ENCODE assay signal across 18 cellular contexts in genomic region chr17:77544347-77544746, GRCh38.
DNase-seq lines count a peak whose midpoint lies in the region; ATAC-seq, FAIRE-seq and TF ChIP-seq lines count a peak whose summit lies in the region.
"Had no signal": no experiment of that assay in that cellular context is flagged by ENCODE, and none has a peak within 500 bp of the region (broad histone marks: within the 10 kb centered on the region; RNA-seq: fewer than 3 reads in every experiment).

No MANE protein-coding gene starts in this region.

- dilution Hi-C loops in endothelial cell of umbilical vein (cut with MboI; ENCODE audit: extremely low pct_ligation_motif_present, low sequenced_read_pairs), result no loop called here

- H2AK5ac ChIP-seq in neuronal stem cell (ENCODE audit: low read depth, low read length), result peak overlapping the region; percentile 91

- H3K9ac ChIP-seq in endothelial cell of umbilical vein (replicated peaks; ENCODE audit: extremely low read depth, insufficient read depth, low read length) (no peak overlapping the region), neuronal stem cell (ENCODE audit: low read depth, low read length, poor library complexity) (peak overlapping the region; percentile 1)
- H3K9ac ChIP-seq: BLaER1 treated with 17β-estradiol and CSF1 and Interleukin-3, amounts not matched to agents 10 nM and 100 nM had no signal

- peak overlapping the region; percentile 79 for H2BK12ac ChIP-seq in neuronal stem cell (ENCODE audit: low read length)

- POLR2A ChIA-PET in RWPE1 (lab: Yijun Ruan, JAX; ENCODE audit: low non-redundant PET), result no interaction called here
- POLR2A ChIA-PET in endothelial cell of umbilical vein (lab: Charles Lee), result no interaction called here

- no peak overlapping the region for H3K4me3 ChIP-seq in endothelial cell of umbilical vein (replicated peaks in 1 of 3; ENCODE audit: insufficient read depth in 1 of 3, low read depth in 1 of 3, low read length in 3 of 3)
- no peak overlapping the region for H3K4me3 ChIP-seq in neuronal stem cell (ENCODE audit: low read length in 2 of 2)
- H3K4me3 ChIP-seq in right lobe of liver, result no peak overlapping the region
- H3K4me3 ChIP-seq: BLaER1 treated with 17β-estradiol and CSF1 and Interleukin-3, amounts not matched to agents 10 nM and 100 nM; GM23338; HAP-1 had no signal

- H3K4me1 ChIP-seq in endothelial cell of umbilical vein (ENCODE audit: control insufficient read depth, extremely low read depth, insufficient read depth, low read length), result no peaks in the 10 kb centered on the region
- peaks cover 29 to 33% of the 10 kb centered on the region in 2 donors for H3K4me1 ChIP-seq in neuronal stem cell (ENCODE audit: control insufficient read depth in 2 of 2, insufficient read depth in 1 of 2, low read depth in 1 of 2, low read length in 2 of 2)
- H3K4me1 ChIP-seq in right lobe of liver, result no peaks in the 10 kb centered on the region

- no peak overlapping the region for H2BK5ac ChIP-seq in neuronal stem cell (ENCODE audit: low read length)

- H3K9me1 ChIP-seq in endothelial cell of umbilical vein (replicated peaks; ENCODE audit: control insufficient read depth, extremely low read depth, insufficient read depth, low read length), result no peaks in the 10 kb centered on the region

- H3K4ac ChIP-seq in neuronal stem cell (ENCODE audit: low read length), result no peak overlapping the region

- H4K20me1 ChIP-seq in endothelial cell of umbilical vein (replicated peaks; ENCODE audit: control insufficient read depth, extremely low read depth, insufficient read depth, low read length), result no peaks in the 10 kb centered on the region

- TF ChIP-seq POLR2A in endothelial cell of umbilical vein (IDR thresholded peaks at IDR 0.05; ENCODE audit: low read depth, low read length), result no peak
- TF ChIP-seq POLR2A in right lobe of liver (IDR thresholded peaks at IDR 0.05), result no peak

- intact Hi-C loops in endothelial cell of umbilical vein (cut with micrococcal nuclease), result loop anchor here (5.0 kb wide), 1 partner anchor 198 kb away; no protein-coding TSS in a partner anchor
- intact Hi-C loops in right lobe of liver (cut with DNase I), result no loop called here

- no TSS peak for BruUV-seq in endothelial cell of umbilical vein (replicated peaks; lab: Mats Ljungman, UMichigan)

- CTCF ChIA-PET in RWPE1 (lab: Yijun Ruan, JAX), result interaction anchor here (0.6 to 4.1 kb wide), 3 partner anchors 184 to 470 kb away, joined by 3 to 40 read pairs (median 3); no protein-coding TSS in a partner anchor
- CTCF ChIA-PET in endothelial cell of umbilical vein (lab: Charles Lee), result interaction anchor here (1.2 to 4.2 kb wide), 4 partner anchors 9 to 475 kb away, joined by 6 to 98 read pairs (median 8); no protein-coding TSS in a partner anchor

- DNase-seq in ELF-1 (ENCODE audit: low read depth, low spot score) (peak; percentile 38), RWPE1 (ENCODE audit: low spot score) (no peak), endothelial cell of umbilical vein (ENCODE audit: low read depth, low spot score) (no peak), neuronal stem cell (ENCODE audit: low spot score) (no peak), NCI-H2081 (lab: John Stamatoyannopoulos, UW) (no peak), right lobe of liver (no peak)
- DNase-seq: 8988T; Calu3; CD4-positive, CD25-positive, alpha-beta regulatory T cell; DMS 273 treated with DMSO at 0.1 percent for 48 hours; HFFc6; IMR-90; KG1 had no signal

- H2BK15ac ChIP-seq in neuronal stem cell (ENCODE audit: low read length), result peak overlapping the region; percentile 68

- ATAC-seq in right lobe of liver, result no peak
- ATAC-seq in HG03175 (IDR thresholded peaks at IDR 0.05; ENCODE audit: unreplicated experiment), result no peak
- ATAC-seq: GM23338 had no signal

- no peak overlapping the region for H2BK120ac ChIP-seq in neuronal stem cell (ENCODE audit: low read depth, low read length)

- H2AFZ ChIP-seq in endothelial cell of umbilical vein (ENCODE audit: low read depth, low read length) (no peak overlapping the region), neuronal stem cell (ENCODE audit: low read length) (peak overlapping the region; percentile 47)
- H2AFZ ChIP-seq: GM23338 had no signal

- H3K9me3 ChIP-seq in endothelial cell of umbilical vein (replicated peaks; ENCODE audit: control insufficient read depth, insufficient read depth, low read length) (no peaks in the 10 kb centered on the region), neuronal stem cell (replicated peaks in 1 of 2; ENCODE audit: control insufficient read depth in 2 of 2, insufficient read depth in 1 of 2, low read depth in 1 of 2, low read length in 2 of 2) (peaks cover 0 to 6% of the 10 kb centered on the region in 2 donors), right lobe of liver (no peaks in the 10 kb centered on the region)
- H3K9me3 ChIP-seq: HAP-1 had no signal

- H3K23ac ChIP-seq in neuronal stem cell (ENCODE audit: low read depth, low read length, poor library complexity), result no peak overlapping the region

- FAIRE-seq in endothelial cell of umbilical vein (lab: Jason Lieb, UNC), result no peak
- FAIRE-seq: GM12891 had no signal

- H4K8ac ChIP-seq in neuronal stem cell (ENCODE audit: low read depth, low read length), result no peak overlapping the region

- H3K14ac ChIP-seq in neuronal stem cell (ENCODE audit: low read length), result no peak overlapping the region

- H3K18ac ChIP-seq in neuronal stem cell (ENCODE audit: low read length), result peak overlapping the region; percentile 90

- H4K91ac ChIP-seq in neuronal stem cell (ENCODE audit: low read depth, low read length, poor library complexity), result no peak overlapping the region

- no CpG with 5 or more reads among the region's 8 CpGs for WGBS in neuronal stem cell (ENCODE audit: extremely low coverage in 2 of 2, insufficient read length in 2 of 2, insufficient replicate concordance in 1 of 2), 2 donors
- WGBS in right lobe of liver (ENCODE audit: insufficient coverage, low coverage, low lambda C conversion rate, missing lambda C conversion rate), result no CpG with 5 or more reads among the region's 8 CpGs

- H3K4me2 ChIP-seq in endothelial cell of umbilical vein (ENCODE audit: insufficient read depth, low read length), result no peak overlapping the region
- H3K4me2 ChIP-seq in neuronal stem cell (ENCODE audit: insufficient read depth, low read length, poor library complexity, severe bottlenecking), result no peak overlapping the region
- H3K4me2 ChIP-seq: GM23338 had no signal

- TF ChIP-seq CTCF in RWPE1 (conservative IDR thresholded peaks at IDR 0.05; ENCODE audit: low read depth), result no peak
- no peak for TF ChIP-seq CTCF in endothelial cell of umbilical vein (IDR thresholded peaks at IDR 0.05; ENCODE audit: extremely low read depth in 1 of 2, insufficient read depth in 1 of 2, low read depth in 1 of 2, low read length in 2 of 2)
- no peak for TF ChIP-seq CTCF in right lobe of liver (IDR thresholded peaks at IDR 0.05)

- peak overlapping the region; percentile 20; the same call in 1 of the 2 replicates for H3K27ac ChIP-seq in RWPE1
- no peak overlapping the region for H3K27ac ChIP-seq in endothelial cell of umbilical vein (ENCODE audit: insufficient read depth, low read depth, low read length)
- H3K27ac ChIP-seq in neuronal stem cell (replicated peaks; ENCODE audit: low read length), result no peak overlapping the region
- H3K27ac ChIP-seq in right lobe of liver, result no peak overlapping the region
- H3K27ac ChIP-seq: BLaER1 treated with 17β-estradiol and CSF1 and Interleukin-3, amounts not matched to agents 10 nM and 100 nM had no signal

- H3K79me2 ChIP-seq in endothelial cell of umbilical vein (ENCODE audit: control insufficient read depth, insufficient read depth, low read length), result no peaks in the 10 kb centered on the region

- H3K27me3 ChIP-seq in endothelial cell of umbilical vein (ENCODE audit: control insufficient read depth in 2 of 2, insufficient read depth in 2 of 2, low read length in 2 of 2) (peaks cover 28 to 29% of the 10 kb centered on the region in 2 experiments), neuronal stem cell (ENCODE audit: control insufficient read depth in 3 of 3, insufficient read depth in 3 of 3, low read depth in 1 of 3, low read length in 3 of 3) (peaks cover 0 to 12% (median 0%) of the 10 kb centered on the region in 3 experiments), right lobe of liver (peaks cover 0 to 2% of the 10 kb centered on the region in 2 donors)

- no peaks in the 10 kb centered on the region for H3K36me3 ChIP-seq in endothelial cell of umbilical vein (ENCODE audit: control insufficient read depth in 2 of 2, extremely low read depth in 1 of 2, insufficient read depth in 2 of 2, low read length in 2 of 2)
- no peaks in the 10 kb centered on the region for H3K36me3 ChIP-seq in neuronal stem cell (replicated peaks in 1 of 2; ENCODE audit: control insufficient read depth in 2 of 2, insufficient read depth in 2 of 2, low read length in 2 of 2)
- H3K36me3 ChIP-seq in right lobe of liver, result no peaks in the 10 kb centered on the region
- H3K36me3 ChIP-seq: BLaER1 treated with 17β-estradiol and CSF1 and Interleukin-3, amounts not matched to agents 10 nM and 100 nM; HAP-1 had no signal

- peaks cover 1% of the 10 kb centered on the region for H3K79me1 ChIP-seq in neuronal stem cell (ENCODE audit: low read depth, low read length)

TF ChIP-seq in endothelial cell of umbilical vein, 7 proteins besides CTCF, POLR2A, EP300 and RAD21:
- TF ChIP-seq EZH2 (IDR thresholded peaks at IDR 0.05; ENCODE audit: borderline replicate concordance, low read depth, low read length, severe bottlenecking) (peak; percentile 8), MYC (IDR thresholded peaks at IDR 0.05; ENCODE audit: low read depth, low read length) (no peak)
